Comparison of ENCODE assay signal across 11 cellular contexts in the genomic region with DNA sequence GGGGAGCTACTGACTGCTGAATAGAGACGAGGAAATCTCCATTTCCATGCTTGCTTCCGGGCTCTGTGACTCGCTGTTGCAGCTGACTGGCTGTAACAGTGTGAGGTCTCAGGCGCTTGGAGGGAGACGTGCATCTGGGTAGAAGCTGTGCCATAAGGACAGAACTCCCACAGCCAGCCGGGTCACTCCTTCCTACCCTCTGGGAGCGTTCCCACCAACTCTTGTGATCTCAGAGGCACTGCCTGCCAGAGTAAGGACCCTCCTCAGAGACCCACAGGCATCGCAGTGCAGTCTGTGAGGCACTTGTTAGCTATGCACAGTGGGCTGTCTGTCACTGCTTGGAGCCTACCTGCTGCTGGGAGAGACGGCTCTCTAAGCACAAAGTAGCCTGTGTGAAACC.
A peak's percentile ranks its signal among the peaks of the same experiment; 100 is the strongest.
DNase-seq lines count a peak whose midpoint lies in the region; ATAC-seq and TF ChIP-seq lines count a peak whose summit lies in the region.
"Had no signal": no experiment of that assay in that cellular context is flagged by ENCODE, and none has a peak within 500 bp of the region (broad histone marks: within the 10 kb centered on the region; RNA-seq: fewer than 3 reads in every experiment).

No MANE protein-coding gene starts in this region.

- H3K9ac ChIP-seq in iPS-20b (ENCODE audit: low read depth, low read length), result peak overlapping the region; percentile 40; the same call in 1 of the 2 replicates

- BruUV-seq in OCI-LY7 (replicated peaks; lab: Mats Ljungman, UMichigan), result no TSS peak

- ATAC-seq in GM21529 (IDR thresholded peaks at IDR 0.05; ENCODE audit: unreplicated experiment) (peak; percentile 69), GM18870 (IDR thresholded peaks at IDR 0.05; ENCODE audit: unreplicated experiment) (no peak), GM21619 (IDR thresholded peaks at IDR 0.05; ENCODE audit: unreplicated experiment) (no peak)
- ATAC-seq in stimulated activated effector memory CD8-positive, alpha-beta T cell treated with anti-CD3 and anti-CD28 coated beads, Interleukin-12 subunit alpha, Interleukin-12 subunit beta, amount 100 ng/mL, for 72 hours, result peak; percentile 40

- TF ChIP-seq CTCF in mesothelial cell of epicardium (IDR thresholded peaks at IDR 0.05; ENCODE audit: unreplicated experiment) (no peak), OCI-LY7 (conservative IDR thresholded peaks at IDR 0.05; ENCODE audit: low read length) (no peak)

- H3K27me3 Mint-ChIP-seq in mesothelial cell of epicardium (ENCODE audit: low read depth), result no peaks in the 10 kb centered on the region

- DNase-seq in NCI-H1694 treated with DMSO at 0.1 percent for 48 hours (lab: John Stamatoyannopoulos, UW) (peak; percentile 54), mesothelial cell of epicardium (ENCODE audit: low spot score in 2 of 2, unreplicated experiment in 2 of 2) (no peak), OCI-LY7 (ENCODE audit: low spot score) (no peak)
- DNase-seq in stimulated activated effector memory CD8-positive, alpha-beta T cell treated with anti-CD3 and anti-CD28 coated beads, Interleukin-12 subunit alpha, Interleukin-12 subunit beta, amount 100 ng/mL, for 72 hours (ENCODE audit: low spot score in 2 of 2), result no peak
- DNase-seq: activated CD4-positive, alpha-beta T cell treated with anti-CD3 and anti-CD28 coated beads for 1 hour; NCI-H1105 had no signal

- intact Hi-C loops in OCI-LY7 (cut with micrococcal nuclease; ENCODE audit: unreplicated experiment), result loop anchor here (10.0 kb wide), 1 partner anchor 167 kb away; no protein-coding TSS in a partner anchor

- H2AFZ ChIP-seq in OCI-LY7 (ENCODE audit: low read length), result no peak overlapping the region

- no peaks in the 10 kb centered on the region for H3K9me3 ChIP-seq in iPS-20b (ENCODE audit: insufficient read depth, low read depth, low read length)
- no peaks in the 10 kb centered on the region for H3K9me3 ChIP-seq in OCI-LY7 (ENCODE audit: low read length)

- no peaks in the 10 kb centered on the region for H4K20me1 ChIP-seq in OCI-LY7 (ENCODE audit: insufficient read depth, low read length)

- H3K27ac ChIP-seq in iPS-20b (ENCODE audit: low read length), result peak overlapping the region; percentile 31
- H3K27ac ChIP-seq in OCI-LY7 (ENCODE audit: low read depth, low read length, poor library complexity, severe bottlenecking), result no peak overlapping the region

- peaks cover 2% of the 10 kb centered on the region for H3K9me3 Mint-ChIP-seq in stimulated activated effector memory CD8-positive, alpha-beta T cell treated with anti-CD3 and anti-CD28 coated beads, Interleukin-12 subunit alpha, Interleukin-12 subunit beta, amount 100 ng/mL, for 72 hours
- no peaks in the 10 kb centered on the region for H3K9me3 Mint-ChIP-seq in mesothelial cell of epicardium

- H3K9me2 ChIP-seq in OCI-LY7 (ENCODE audit: insufficient read depth, low read length), result no peaks in the 10 kb centered on the region

- CTCF ChIA-PET in OCI-LY7 (lab: Charles Lee; ENCODE audit: unreplicated experiment), result no interaction called here

- H3K79me2 ChIP-seq in OCI-LY7 (ENCODE audit: insufficient read depth, low read depth, low read length), result no peaks in the 10 kb centered on the region

- H3K4me3 ChIP-seq in iPS-20b (ENCODE audit: low read length) (peak overlapping the region; percentile 35; the same call in 1 of the 2 replicates), OCI-LY7 (ENCODE audit: low read depth, low read length, poor library complexity, severe bottlenecking) (no peak overlapping the region)
- H3K4me3 ChIP-seq: lung had no signal

- no peaks in the 10 kb centered on the region for H3K36me3 Mint-ChIP-seq in stimulated activated effector memory CD8-positive, alpha-beta T cell treated with anti-CD3 and anti-CD28 coated beads, Interleukin-12 subunit alpha, Interleukin-12 subunit beta, amount 100 ng/mL, for 72 hours
- H3K36me3 Mint-ChIP-seq in mesothelial cell of epicardium, result no peaks in the 10 kb centered on the region

- POLR2A ChIA-PET in OCI-LY7 (lab: Charles Lee), result interaction anchor here (0.7 kb wide), 1 partner anchor 1045 kb away, joined by 3 read pairs; no protein-coding TSS in a partner anchor

- H3K4me3 Mint-ChIP-seq in stimulated activated effector memory CD8-positive, alpha-beta T cell treated with anti-CD3 and anti-CD28 coated beads, Interleukin-12 subunit alpha, Interleukin-12 subunit beta, amount 100 ng/mL, for 72 hours, result no peak overlapping the region
- no peak overlapping the region for H3K4me3 Mint-ChIP-seq in mesothelial cell of epicardium

- H3K36me3 ChIP-seq in iPS-20b (ENCODE audit: insufficient read depth, low read depth, low read length) (no peaks in the 10 kb centered on the region), OCI-LY7 (ENCODE audit: insufficient read depth, low read length) (no peaks in the 10 kb centered on the region)

- H3K4me1 ChIP-seq in iPS-20b (ENCODE audit: insufficient read depth, low read length) (peaks cover 53% of the 10 kb centered on the region), OCI-LY7 (ENCODE audit: insufficient read depth, low read length, poor library complexity, severe bottlenecking) (no peaks in the 10 kb centered on the region)

- H3K4me2 ChIP-seq in OCI-LY7 (ENCODE audit: low read length), result no peak overlapping the region

- H3K27ac Mint-ChIP-seq in stimulated activated effector memory CD8-positive, alpha-beta T cell treated with anti-CD3 and anti-CD28 coated beads, Interleukin-12 subunit alpha, Interleukin-12 subunit beta, amount 100 ng/mL, for 72 hours, result no peak overlapping the region
- H3K27ac Mint-ChIP-seq in mesothelial cell of epicardium, result no peak overlapping the region

- peaks cover 4% of the 10 kb centered on the region; the same call in 1 of the 2 replicates for H3K27me3 ChIP-seq in iPS-20b (ENCODE audit: insufficient read depth, low read length)

- H3K4me1 Mint-ChIP-seq in stimulated activated effector memory CD8-positive, alpha-beta T cell treated with anti-CD3 and anti-CD28 coated beads, Interleukin-12 subunit alpha, Interleukin-12 subunit beta, amount 100 ng/mL, for 72 hours, result no peaks in the 10 kb centered on the region
- H3K4me1 Mint-ChIP-seq in mesothelial cell of epicardium, result peaks cover 30% of the 10 kb centered on the region

Comparison
In these comparisons a context has a peak if more than half of its experiments do, and no peak if none do; other contexts are left out.
1. ATAC-seq: peak in GM21529 (single experiment) and stimulated activated effector memory CD8-positive, alpha-beta T cell treated with anti-CD3 and anti-CD28 coated beads, Interleukin-12 subunit alpha, Interleukin-12 subunit beta, amount 100 ng/mL, for 72 hours (single experiment); none in GM18870 (single experiment) and GM21619 (single experiment).